16 cellular contexts compared by ENCODE assay signal in genomic region chr15:80182611-80183210, GRCh38. TPM values are rescaled to one million over a fixed set of nuclear protein-coding genes. Genes with fewer than 3 reads are reported as not detected.
DNase-seq lines count a peak whose midpoint lies in the region; ATAC-seq and TF ChIP-seq lines count a peak whose summit lies in the region.
"Had no signal": no experiment of that assay in that cellular context is flagged by ENCODE, and none has a peak within 500 bp of the region (broad histone marks: within the 10 kb centered on the region; RNA-seq: fewer than 3 reads in every experiment).

No MANE protein-coding gene starts in this region.

- no peaks in the 10 kb centered on the region for H3K27me3 ChIP-seq in BJ (ENCODE audit: control insufficient read depth, insufficient read depth, low read length)
- H3K27me3 ChIP-seq in MG63: no peaks in the 10 kb centered on the region

- no peaks in the 10 kb centered on the region for H3K27me3 Mint-ChIP-seq in natural killer cell treated with Interleukin-12 subunit alpha and Interleukin-12 subunit beta and Interleukin-15 and Interleukin-18, amount 100 ng/mL, for 72 hours
- H3K27me3 Mint-ChIP-seq: activated CD8-positive, alpha-beta memory T cell treated with anti-CD3 and anti-CD28 coated beads, Interleukin-2, amount 10 ng/mL, durations not matched to agents 7 days and 5 days; activated naive CD4-positive, alpha-beta T cell treated with anti-CD3 and anti-CD28 coated beads, Interleukin-2, amount 50 U/mL, for 24 hours; CD4-positive, alpha-beta memory T cell; IgD-negative memory B cell; naive thymus-derived CD8-positive, alpha-beta T cell had no signal

- CTCF ChIA-PET in BJ (lab: Yijun Ruan, JAX): interaction anchor here (0.8 kb wide), 1 partner anchor 10 kb away, joined by 3 read pairs; no protein-coding TSS in a partner anchor

- POLR2A ChIA-PET in BJ (lab: Charles Lee): no interaction called here

- H3K9me3 ChIP-seq in MG63: peaks cover 3% of the 10 kb centered on the region

- no peak for TF ChIP-seq CTCF in BJ (IDR thresholded peaks at IDR 0.05; ENCODE audit: insufficient read depth, low read depth, low read length)

- H3K27ac Mint-ChIP-seq in natural killer cell treated with Interleukin-12 subunit alpha and Interleukin-12 subunit beta and Interleukin-15 and Interleukin-18, amount 100 ng/mL, for 72 hours: no peak overlapping the region
- H3K27ac Mint-ChIP-seq: activated CD8-positive, alpha-beta memory T cell treated with anti-CD3 and anti-CD28 coated beads, Interleukin-2, amount 10 ng/mL, durations not matched to agents 7 days and 5 days; activated naive CD4-positive, alpha-beta T cell treated with anti-CD3 and anti-CD28 coated beads, Interleukin-2, amount 50 U/mL, for 24 hours; CD4-positive, alpha-beta memory T cell; IgD-negative memory B cell had no signal

- peaks cover 23% of the 10 kb centered on the region for H3K36me3 Mint-ChIP-seq in natural killer cell treated with Interleukin-12 subunit alpha and Interleukin-12 subunit beta and Interleukin-15 and Interleukin-18, amount 100 ng/mL, for 72 hours

- H3K36me3 ChIP-seq in BJ (ENCODE audit: control insufficient read depth, insufficient read depth, low read length) (peaks cover 11% of the 10 kb centered on the region), MG63 (peaks cover 77% of the 10 kb centered on the region)

- H3K4me3 ChIP-seq in BJ (ENCODE audit: low read depth, low read length): no peak overlapping the region
- H3K4me3 ChIP-seq in MG63: no peak overlapping the region

- no peak overlapping the region for H3K4me3 Mint-ChIP-seq in natural killer cell treated with Interleukin-12 subunit alpha and Interleukin-12 subunit beta and Interleukin-15 and Interleukin-18, amount 100 ng/mL, for 72 hours
- H3K4me3 Mint-ChIP-seq: activated CD8-positive, alpha-beta memory T cell treated with anti-CD3 and anti-CD28 coated beads, Interleukin-2, amount 10 ng/mL, durations not matched to agents 7 days and 5 days; activated naive CD4-positive, alpha-beta T cell treated with anti-CD3 and anti-CD28 coated beads, Interleukin-2, amount 50 U/mL, for 24 hours; CD4-positive, alpha-beta memory T cell; IgD-negative memory B cell; naive thymus-derived CD8-positive, alpha-beta T cell had no signal

- ATAC-seq in natural killer cell treated with Interleukin-12 subunit alpha and Interleukin-12 subunit beta and Interleukin-15 and Interleukin-18, amount 100 ng/mL, for 72 hours: no peak
- ATAC-seq in HG02763 (IDR thresholded peaks at IDR 0.05; ENCODE audit: unreplicated experiment) (no peak), HG03175 (IDR thresholded peaks at IDR 0.05; ENCODE audit: unreplicated experiment) (no peak), GM19467 (IDR thresholded peaks at IDR 0.05; ENCODE audit: unreplicated experiment) (no peak)
- ATAC-seq: activated CD8-positive, alpha-beta memory T cell treated with anti-CD3 and anti-CD28 coated beads, Interleukin-2, amount 10 ng/mL, durations not matched to agents 7 days and 5 days; naive thymus-derived CD8-positive, alpha-beta T cell had no signal

- H3K4me1 Mint-ChIP-seq in natural killer cell treated with Interleukin-12 subunit alpha and Interleukin-12 subunit beta and Interleukin-15 and Interleukin-18, amount 100 ng/mL, for 72 hours (ENCODE audit: low read depth in 2 of 2): no peaks in the 10 kb centered on the region
- H3K4me1 Mint-ChIP-seq: activated CD8-positive, alpha-beta memory T cell treated with anti-CD3 and anti-CD28 coated beads, Interleukin-2, amount 10 ng/mL, durations not matched to agents 7 days and 5 days; activated naive CD4-positive, alpha-beta T cell treated with anti-CD3 and anti-CD28 coated beads, Interleukin-2, amount 50 U/mL, for 24 hours; CD4-positive, alpha-beta memory T cell; IgD-negative memory B cell; naive thymus-derived CD8-positive, alpha-beta T cell had no signal

- peak; percentile 51 for DNase-seq in BJ (ENCODE audit: low read depth)
- peak; percentile 91 for DNase-seq in MG63
- peak; percentile 44 for DNase-seq in cerebellum (ENCODE audit: low spot score)
- peak; percentile 9 for DNase-seq in left kidney (ENCODE audit: low read depth, low spot score)
- no peak for DNase-seq in natural killer cell treated with Interleukin-12 subunit alpha and Interleukin-12 subunit beta and Interleukin-15 and Interleukin-18, amount 100 ng/mL, for 72 hours (ENCODE audit: low spot score)
- DNase-seq: activated CD8-positive, alpha-beta memory T cell treated with anti-CD3 and anti-CD28 coated beads, Interleukin-2, amount 10 ng/mL, durations not matched to agents 7 days and 5 days; CD4-positive, alpha-beta memory T cell; naive thymus-derived CD8-positive, alpha-beta T cell; NCI-H1436; NCI-H82; SIG-M5 had no signal

- H3K9me3 Mint-ChIP-seq in natural killer cell treated with Interleukin-12 subunit alpha and Interleukin-12 subunit beta and Interleukin-15 and Interleukin-18, amount 100 ng/mL, for 72 hours: no peaks in the 10 kb centered on the region
- H3K9me3 Mint-ChIP-seq: activated naive CD4-positive, alpha-beta T cell treated with anti-CD3 and anti-CD28 coated beads, Interleukin-2, amount 50 U/mL, for 24 hours; CD4-positive, alpha-beta memory T cell had no signal

RNA-seq across cellular contexts. Expression of gene FAH, which starts 29.9 kb away (rescaled TPM):
- 54.8 and 72.3 TPM in 2 replicates for polyA plus RNA-seq in BJ (2011; rRNA removed)
- polyA minus RNA-seq in BJ (2011; rRNA and poly(A)+ RNA removed): 54.2 and 96.2 TPM in 2 replicates
- 44.8 and 93.3 TPM in 2 replicates for total RNA-seq in MG63 (2014; rRNA removed; shearing (Covaris generic); ENCODE audit: low replicate concordance)
- total RNA-seq in cerebellum: 9.9 TPM
- 100 to 1,000 TPM in 1 of 2 donors, 10 to 100 TPM in 1; 63.6 to 103 TPM for total RNA-seq in natural killer cell treated with Interleukin-12 subunit alpha and Interleukin-12 subunit beta and Interleukin-15 and Interleukin-18, amount 100 ng/mL, for 72 hours
